ENCODE assay signal across 14 cellular contexts in the genomic region with DNA sequence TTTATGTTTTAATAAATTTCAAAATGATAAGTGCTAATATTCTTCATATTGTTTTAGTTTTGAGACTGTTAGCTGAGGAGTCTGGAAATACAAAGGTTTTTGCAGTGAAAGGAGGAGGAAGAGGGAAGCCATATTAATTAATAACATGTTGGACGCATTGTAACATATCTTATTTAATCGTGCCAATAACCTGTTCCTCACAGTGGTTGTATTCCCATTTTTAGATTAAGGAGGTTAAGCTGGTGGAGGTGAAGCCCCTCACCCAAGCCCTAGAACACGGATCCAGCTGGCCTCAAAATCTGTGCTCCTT.
DNase-seq lines count a peak whose midpoint lies in the region; ATAC-seq and TF ChIP-seq lines count a peak whose summit lies in the region.
"Had no signal": no experiment of that assay in that cellular context is flagged by ENCODE, and none has a peak within 500 bp of the region (broad histone marks: within the 10 kb centered on the region; RNA-seq: fewer than 3 reads in every experiment).

No MANE protein-coding gene starts in this region.

- no peak for DNase-seq in CD8-positive, alpha-beta T cell
- DNase-seq in SK-N-MC (ENCODE audit: low read depth, low spot score) (no peak), endothelial cell (ENCODE audit: low spot score) (no peak), NCI-H1417 (lab: John Stamatoyannopoulos, UW) (no peak), gastrocnemius medialis (no peak), NCI-H2196 treated with DMSO at 0.1 percent for 48 hours (lab: John Stamatoyannopoulos, UW; ENCODE audit: unreplicated experiment) (no peak), Ammon's horn (ENCODE audit: low spot score) (no peak)
- DNase-seq: NK-92 treated with Interleukin-12 subunit alpha and Interleukin-12 subunit beta, amount 100 ng/mL, for 24 hours; PC-9 had no signal

- H3K9ac ChIP-seq in SK-N-MC (ENCODE audit: insufficient read length) = peak overlapping the region; percentile 11
- H3K9ac ChIP-seq: GM23248, SK-N-SH had no signal

- no peaks in the 10 kb centered on the region for H3K36me3 Mint-ChIP-seq in CD8-positive, alpha-beta T cell
- no peaks in the 10 kb centered on the region for H3K36me3 Mint-ChIP-seq in endothelial cell (ENCODE audit: low read depth, unreplicated experiment)
- H3K36me3 Mint-ChIP-seq: CD4-positive, alpha-beta memory T cell had no signal

- peaks cover 3% of the 10 kb centered on the region for H3K27me3 ChIP-seq in CD8-positive, alpha-beta T cell (ENCODE audit: insufficient read depth, low read length)
- H3K27me3 ChIP-seq in gastrocnemius medialis = no peaks in the 10 kb centered on the region

- H3K36me3 ChIP-seq in CD8-positive, alpha-beta T cell (ENCODE audit: insufficient read depth, low read length) = no peaks in the 10 kb centered on the region
- H3K36me3 ChIP-seq in SK-N-MC (ENCODE audit: insufficient read depth, low read length) = no peaks in the 10 kb centered on the region
- H3K36me3 ChIP-seq in gastrocnemius medialis = no peaks in the 10 kb centered on the region

- no peak for TF ChIP-seq POLR2A in gastrocnemius medialis (IDR thresholded peaks at IDR 0.05)

- ATAC-seq in CD8-positive, alpha-beta T cell = no peak
- ATAC-seq in gastrocnemius medialis = no peak

- no peak overlapping the region for H3K27ac Mint-ChIP-seq in CD8-positive, alpha-beta T cell
- no peak overlapping the region for H3K27ac Mint-ChIP-seq in endothelial cell (ENCODE audit: unreplicated experiment)
- H3K27ac Mint-ChIP-seq: CD4-positive, alpha-beta memory T cell had no signal

- no peaks in the 10 kb centered on the region for H3K4me1 Mint-ChIP-seq in CD8-positive, alpha-beta T cell (ENCODE audit: low read depth)
- H3K4me1 Mint-ChIP-seq in endothelial cell (ENCODE audit: unreplicated experiment) = no peaks in the 10 kb centered on the region
- H3K4me1 Mint-ChIP-seq: CD4-positive, alpha-beta memory T cell had no signal

- POLR2A ChIA-PET in CD8-positive, alpha-beta T cell (lab: Charles Lee) = no interaction called here

- intact Hi-C loops in CD8-positive, alpha-beta T cell (cut with DNase I, micrococcal nuclease) = loop anchor here in 1 of 2 experiments (1.0 kb wide), 3 partner anchors 155 to 367 kb away; no protein-coding TSS in a partner anchor
- intact Hi-C loops in gastrocnemius medialis (cut with DNase I; ENCODE audit: low total_unique reads) = loop anchor here (1.0 to 5.0 kb wide), 3 partner anchors 93 to 203 kb away; a partner anchor contains a TSS

- CTCF ChIA-PET in CD8-positive, alpha-beta T cell (lab: Charles Lee) = interaction anchor here (0.7 to 2.8 kb wide), 13 partner anchors 9 to 369 kb away, joined by 3 to 29 read pairs (median 4); no protein-coding TSS in a partner anchor

- TF ChIP-seq CTCF in C4-2B (conservative IDR thresholded peaks at IDR 0.05) (peak; percentile 67), endothelial cell (IDR thresholded peaks at IDR 0.05; ENCODE audit: unreplicated experiment) (peak; percentile 22), gastrocnemius medialis (IDR thresholded peaks at IDR 0.05 in 4 of 5, conservative IDR thresholded peaks at IDR 0.05 in 1 of 5) (no peak)
- TF ChIP-seq CTCF in CD8-positive, alpha-beta T cell (IDR thresholded peaks at IDR 0.05) = peak; percentile 49

- H3K27me3 Mint-ChIP-seq in CD8-positive, alpha-beta T cell (ENCODE audit: low read depth) = peaks cover 6% of the 10 kb centered on the region
- H3K27me3 Mint-ChIP-seq in endothelial cell (ENCODE audit: unreplicated experiment) = no peaks in the 10 kb centered on the region

- H3K4me3 ChIP-seq in CD8-positive, alpha-beta T cell (ENCODE audit: low read depth, low read length) = no peak overlapping the region
- H3K4me3 ChIP-seq in SK-N-MC (no peak overlapping the region), gastrocnemius medialis (no peak overlapping the region)
- H3K4me3 ChIP-seq: GM23248, PC-9 had no signal

- H3K27ac ChIP-seq in C4-2B (no peak overlapping the region), SK-N-MC (0 out of 2 replicates have a peak overlapping the region, but pooled peaks have one; percentile 54), gastrocnemius medialis (no peak overlapping the region)
- no peak overlapping the region for H3K27ac ChIP-seq in CD8-positive, alpha-beta T cell (ENCODE audit: low read depth, low read length)
- H3K27ac ChIP-seq: GM23248, PC-9 had no signal

- in situ Hi-C loops in gastrocnemius medialis (cut with MboI; ENCODE audit: low sequenced_read_pairs in 4 of 4) = loop anchor here in 2 of 4 donors (10.0 kb wide), 2 partner anchors 161 to 201 kb away; a partner anchor contains a TSS

- no peaks in the 10 kb centered on the region for H3K9me3 ChIP-seq in CD8-positive, alpha-beta T cell (ENCODE audit: low read length)
- H3K9me3 ChIP-seq in SK-N-MC (ENCODE audit: low read depth, low read length) = no peaks in the 10 kb centered on the region
- no peaks in the 10 kb centered on the region for H3K9me3 ChIP-seq in gastrocnemius medialis
- H3K9me3 ChIP-seq: Caco-2, SK-N-SH had no signal

- H3K9me3 Mint-ChIP-seq in CD8-positive, alpha-beta T cell = no peaks in the 10 kb centered on the region
- no peaks in the 10 kb centered on the region for H3K9me3 Mint-ChIP-seq in endothelial cell (ENCODE audit: unreplicated experiment)
- H3K9me3 Mint-ChIP-seq: CD4-positive, alpha-beta memory T cell had no signal

- H3K4me3 Mint-ChIP-seq in CD8-positive, alpha-beta T cell = no peak overlapping the region
- no peak overlapping the region for H3K4me3 Mint-ChIP-seq in endothelial cell (ENCODE audit: unreplicated experiment)
- H3K4me3 Mint-ChIP-seq: CD4-positive, alpha-beta memory T cell had no signal

- H3K4me1 ChIP-seq in CD8-positive, alpha-beta T cell (ENCODE audit: insufficient read depth, low read length) = no peaks in the 10 kb centered on the region
- no peaks in the 10 kb centered on the region for H3K4me1 ChIP-seq in gastrocnemius medialis
- H3K4me1 ChIP-seq: Caco-2 had no signal

Comparison
In these comparisons a context has a peak if more than half of its experiments do, and no peak if none do; other contexts are left out.
1. CTCF ChIP-seq: peak in C4-2B (single experiment), CD8-positive, alpha-beta T cell (single experiment) and endothelial cell (single experiment); none in gastrocnemius medialis (0 of 5).